Comparison of ENCODE assay signal across 1 cellular context in the genomic region with DNA sequence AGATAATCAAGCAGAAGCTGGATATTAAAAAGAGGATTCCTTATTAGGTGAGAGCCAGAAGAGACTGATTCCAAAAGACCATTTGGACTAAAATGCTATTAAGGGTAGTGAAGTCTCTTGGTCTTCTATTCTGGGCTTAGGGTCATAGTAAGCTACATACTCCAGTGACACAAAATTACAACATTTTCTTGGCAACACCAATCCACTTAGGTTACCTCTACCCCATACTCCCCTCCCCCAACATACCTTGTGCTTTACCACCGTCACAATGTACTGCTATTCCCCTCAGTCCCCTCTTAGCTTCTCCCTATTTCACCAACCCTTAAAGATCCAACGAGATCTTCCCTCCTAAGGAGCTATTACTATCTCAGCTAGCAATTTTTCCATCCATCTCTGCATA.
TF ChIP-seq lines count a peak whose summit lies in the region.

No MANE protein-coding gene starts in this region.

TF ChIP-seq in WTC11, 78 proteins besides CTCF, POLR2A, EP300 and RAD21 (continued from another document):
- no peak for TF ChIP-seq ELF4 (CRISPR knock-in tag; IDR thresholded peaks at IDR 0.05; ENCODE audit: low read depth)
- no peak for TF ChIP-seq TP53 (CRISPR knock-in tag; IDR thresholded peaks at IDR 0.05)
- TF ChIP-seq, protein P1, sequence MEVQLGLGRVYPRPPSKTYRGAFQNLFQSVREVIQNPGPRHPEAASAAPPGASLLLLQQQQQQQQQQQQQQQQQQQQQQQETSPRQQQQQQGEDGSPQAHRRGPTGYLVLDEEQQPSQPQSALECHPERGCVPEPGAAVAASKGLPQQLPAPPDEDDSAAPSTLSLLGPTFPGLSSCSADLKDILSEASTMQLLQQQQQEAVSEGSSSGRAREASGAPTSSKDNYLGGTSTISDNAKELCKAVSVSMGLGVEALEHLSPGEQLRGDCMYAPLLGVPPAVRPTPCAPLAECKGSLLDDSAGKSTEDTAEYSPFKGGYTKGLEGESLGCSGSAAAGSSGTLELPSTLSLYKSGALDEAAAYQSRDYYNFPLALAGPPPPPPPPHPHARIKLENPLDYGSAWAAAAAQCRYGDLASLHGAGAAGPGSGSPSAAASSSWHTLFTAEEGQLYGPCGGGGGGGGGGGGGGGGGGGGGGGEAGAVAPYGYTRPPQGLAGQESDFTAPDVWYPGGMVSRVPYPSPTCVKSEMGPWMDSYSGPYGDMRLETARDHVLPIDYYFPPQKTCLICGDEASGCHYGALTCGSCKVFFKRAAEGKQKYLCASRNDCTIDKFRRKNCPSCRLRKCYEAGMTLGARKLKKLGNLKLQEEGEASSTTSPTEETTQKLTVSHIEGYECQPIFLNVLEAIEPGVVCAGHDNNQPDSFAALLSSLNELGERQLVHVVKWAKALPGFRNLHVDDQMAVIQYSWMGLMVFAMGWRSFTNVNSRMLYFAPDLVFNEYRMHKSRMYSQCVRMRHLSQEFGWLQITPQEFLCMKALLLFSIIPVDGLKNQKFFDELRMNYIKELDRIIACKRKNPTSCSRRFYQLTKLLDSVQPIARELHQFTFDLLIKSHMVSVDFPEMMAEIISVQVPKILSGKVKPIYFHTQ (CRISPR knock-in tag; IDR thresholded peaks at IDR 0.05) = no peak
- TF ChIP-seq ZNF396 (CRISPR knock-in tag; IDR thresholded peaks at IDR 0.05; ENCODE audit: borderline replicate concordance) = no peak
- TF ChIP-seq ZNF416 (CRISPR knock-in tag; IDR thresholded peaks at IDR 0.05) = no peak
